In the genomic region with DNA sequence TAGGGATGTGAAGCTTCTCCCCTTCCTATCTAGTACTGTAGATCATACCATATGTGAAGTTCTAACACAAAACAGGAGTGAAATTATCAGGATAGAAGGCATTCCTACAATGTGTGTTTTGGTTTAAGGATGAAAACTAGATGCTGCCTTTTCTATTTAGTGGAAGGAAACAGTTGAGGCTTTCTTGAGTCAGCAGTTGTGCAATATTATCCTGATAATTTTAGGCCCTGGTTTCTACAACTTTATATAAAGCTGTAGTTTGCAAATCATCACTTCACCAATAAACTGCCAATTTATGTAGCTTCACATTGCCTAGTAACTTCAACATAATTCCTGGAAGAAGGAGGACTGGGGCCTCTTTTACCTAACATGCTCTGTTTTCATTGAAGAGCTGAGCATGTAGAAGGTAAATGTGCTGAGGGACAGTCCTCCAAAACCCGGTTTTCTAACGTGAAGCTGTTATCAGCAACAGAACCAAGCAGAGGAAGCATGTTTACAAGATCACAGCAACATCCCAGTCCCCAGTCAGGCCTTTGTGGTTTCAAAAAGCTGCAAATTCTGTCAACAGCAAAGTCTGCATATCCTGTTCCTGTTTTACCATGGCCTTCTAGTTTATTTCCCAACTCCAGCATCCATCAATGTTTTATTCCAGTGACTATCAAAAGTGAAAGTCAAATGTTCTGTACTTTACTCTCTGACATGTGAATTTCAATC, we compare ENCODE assay signal across 8 cellular contexts.
DNase-seq lines count a peak whose midpoint lies in the region; ATAC-seq lines count a peak whose summit lies in the region.

No MANE protein-coding gene starts in this region.

- no peak overlapping the region for H3K9ac ChIP-seq in adipocyte (ENCODE audit: low read length)

- DNase-seq in adipocyte (ENCODE audit: low read depth) (peak; percentile 57), midbrain (lab: John Stamatoyannopoulos, UW) (peak; percentile 13), SHP77 treated with DMSO at 0.1 percent for 48 hours (lab: John Stamatoyannopoulos, UW) (no peak), NCI-H524 (lab: John Stamatoyannopoulos, UW) (no peak), middle frontal gyrus (ENCODE audit: extremely low spot score, low spot score) (no peak)
- no peak for DNase-seq in activated CD4-positive, alpha-beta T cell treated with anti-CD3 and anti-CD28 coated beads for 4 hours

- no peaks in the 10 kb centered on the region for H3K9me3 ChIP-seq in adipocyte (ENCODE audit: control insufficient read depth, low read length)

- no peaks in the 10 kb centered on the region for H3K27me3 ChIP-seq in adipocyte (replicated peaks; ENCODE audit: control insufficient read depth, insufficient read depth, low read length)

- ATAC-seq in GM18858 (IDR thresholded peaks at IDR 0.05; ENCODE audit: unreplicated experiment): peak; percentile 30
- peak; percentile 46 for ATAC-seq in HG03097 (IDR thresholded peaks at IDR 0.05; ENCODE audit: low FRiP score, unreplicated experiment)

- H3K36me3 ChIP-seq in adipocyte (ENCODE audit: control insufficient read depth, insufficient read depth, low read length, severe bottlenecking): no peaks in the 10 kb centered on the region

- H3K4me3 ChIP-seq in adipocyte (ENCODE audit: low read length): no peak overlapping the region

- peaks cover 16% of the 10 kb centered on the region for H3K4me1 ChIP-seq in adipocyte (ENCODE audit: control insufficient read depth, insufficient read depth, low read length)

Comparison
In these comparisons a context has a peak if more than half of its experiments do, and no peak if none do; other contexts are left out.
1. DNase-seq: peak in adipocyte (single experiment) and midbrain (single experiment); none in SHP77 treated with DMSO at 0.1 percent for 48 hours (single experiment), activated CD4-positive, alpha-beta T cell treated with anti-CD3 and anti-CD28 coated beads for 4 hours (0 of 2), NCI-H524 (0 of 2) and middle frontal gyrus (single experiment).